ENCODE assay signal across 12 cellular contexts in the genomic region with DNA sequence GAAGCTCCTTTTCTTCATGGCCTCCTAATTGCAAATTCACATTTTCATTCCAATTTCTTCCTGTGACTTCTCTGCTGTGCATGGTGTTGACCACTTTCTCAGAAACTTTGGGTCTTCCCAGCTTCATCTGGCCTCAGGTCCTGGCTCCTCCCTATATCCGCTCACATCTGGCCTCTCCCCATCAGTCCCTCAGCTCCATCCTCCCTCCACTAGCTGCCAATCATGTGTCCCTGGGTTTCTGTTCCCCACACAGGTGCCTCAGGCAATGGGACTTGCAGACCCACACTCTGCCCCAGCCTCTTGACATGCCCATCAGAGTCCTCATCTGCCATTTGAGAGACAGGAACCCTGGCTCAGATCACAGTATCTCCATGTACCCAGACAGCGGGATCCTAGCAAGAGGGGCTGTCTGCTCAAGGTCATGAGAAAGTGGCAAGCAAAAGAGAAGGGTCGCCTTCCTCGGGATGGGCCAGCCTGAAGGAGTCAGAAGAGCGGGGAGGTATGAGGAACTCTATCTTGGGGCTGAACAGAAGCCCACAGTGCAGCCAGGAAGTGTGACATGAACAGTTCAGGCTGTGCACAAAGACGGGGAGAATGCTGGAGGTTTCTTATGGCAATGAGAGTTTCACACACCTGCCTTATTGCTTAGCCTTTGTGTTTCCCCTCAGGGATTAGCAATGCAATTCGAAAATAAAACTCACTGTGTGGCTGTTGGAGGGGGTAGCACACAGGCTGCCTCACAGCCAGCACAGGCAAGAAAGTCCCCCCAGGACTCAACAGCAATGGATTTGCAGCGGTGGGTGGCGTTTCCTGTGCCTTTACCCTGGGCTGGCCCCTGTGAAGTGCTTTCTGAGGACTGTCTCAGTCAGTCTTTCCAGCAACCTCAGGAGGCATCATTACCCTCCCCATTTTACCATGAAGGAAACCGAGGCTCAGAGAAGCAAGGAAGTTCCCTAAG.
DNase-seq lines count a peak whose midpoint lies in the region; ATAC-seq and TF ChIP-seq lines count a peak whose summit lies in the region.
"Had no signal": no experiment of that assay in that cellular context is flagged by ENCODE, and none has a peak within 500 bp of the region (broad histone marks: within the 10 kb centered on the region; RNA-seq: fewer than 3 reads in every experiment).

No MANE protein-coding gene starts in this region.

- no peaks in the 10 kb centered on the region for H3K9me3 ChIP-seq in gastrocnemius medialis
- no peaks in the 10 kb centered on the region for H3K9me3 ChIP-seq in thyroid gland
- H3K9me3 ChIP-seq: gastroesophageal sphincter had no signal

- H3K4me1 ChIP-seq in gastrocnemius medialis: peaks cover 5 to 15% of the 10 kb centered on the region in 2 donors
- no peaks in the 10 kb centered on the region for H3K4me1 ChIP-seq in thyroid gland

- in situ Hi-C loops in gastrocnemius medialis (cut with MboI; ENCODE audit: low sequenced_read_pairs in 4 of 4): loop anchor here in 1 of 4 donors (5.0 kb wide), 1 partner anchor 252 kb away; no protein-coding TSS in a partner anchor

- H3K27me3 Mint-ChIP-seq in activated CD8-positive, alpha-beta memory T cell treated with anti-CD3 and anti-CD28 coated beads, Interleukin-2, amount 10 ng/mL, durations not matched to agents 7 days and 5 days: no peaks in the 10 kb centered on the region

- WGBS in thyroid gland, 2 donors: 81 to 84% methylated on average over 7 to 10 of the region's 10 CpGs

- DNase-seq in GM12865 (ENCODE audit: low read depth): peak; percentile 84
- peak; percentile 54 for DNase-seq in activated CD8-positive, alpha-beta memory T cell treated with anti-CD3 and anti-CD28 coated beads, Interleukin-2, amount 10 ng/mL, durations not matched to agents 7 days and 5 days
- no peak for DNase-seq in gastrocnemius medialis
- no peak for DNase-seq in medulla oblongata (ENCODE audit: extremely low spot score)
- no peak for DNase-seq in islet precursor cell
- DNase-seq in thyroid gland: no peak
- DNase-seq in SHP77 (lab: John Stamatoyannopoulos, UW): no peak
- DNase-seq: central memory CD4-positive, alpha-beta T cell; NCI-H524 treated with DMSO at 0.1 percent for 48 hours had no signal

- TF ChIP-seq POLR2A in gastrocnemius medialis (IDR thresholded peaks at IDR 0.05) (no peak), thyroid gland (IDR thresholded peaks at IDR 0.05) (no peak)

- TF ChIP-seq CTCF in GM12865 (IDR thresholded peaks at IDR 0.05; ENCODE audit: insufficient read depth, low read depth, low read length, missing control alignments) (no peak), gastrocnemius medialis (IDR thresholded peaks at IDR 0.05 in 4 of 5, conservative IDR thresholded peaks at IDR 0.05 in 1 of 5) (no peak), thyroid gland (IDR thresholded peaks at IDR 0.05) (no peak)

- H3K27me3 ChIP-seq in gastrocnemius medialis (no peaks in the 10 kb centered on the region), thyroid gland (no peaks in the 10 kb centered on the region)
- H3K27me3 ChIP-seq: gastroesophageal sphincter had no signal

- peaks cover 34% of the 10 kb centered on the region for H3K4me1 Mint-ChIP-seq in activated CD8-positive, alpha-beta memory T cell treated with anti-CD3 and anti-CD28 coated beads, Interleukin-2, amount 10 ng/mL, durations not matched to agents 7 days and 5 days

- H3K36me3 Mint-ChIP-seq in activated CD8-positive, alpha-beta memory T cell treated with anti-CD3 and anti-CD28 coated beads, Interleukin-2, amount 10 ng/mL, durations not matched to agents 7 days and 5 days: no peaks in the 10 kb centered on the region
- H3K36me3 Mint-ChIP-seq: mesothelial cell of epicardium had no signal

- no peaks in the 10 kb centered on the region for H3K36me3 ChIP-seq in gastrocnemius medialis
- no peaks in the 10 kb centered on the region for H3K36me3 ChIP-seq in thyroid gland
- H3K36me3 ChIP-seq: gastroesophageal sphincter had no signal

- H3K4me3 ChIP-seq in GM12865 (ENCODE audit: low read depth, low read length) (no peak overlapping the region), gastrocnemius medialis (no peak overlapping the region), thyroid gland (replicated peaks in 1 of 3) (no peak overlapping the region)
- H3K4me3 ChIP-seq: gastroesophageal sphincter had no signal

- H3K9me3 Mint-ChIP-seq in activated CD8-positive, alpha-beta memory T cell treated with anti-CD3 and anti-CD28 coated beads, Interleukin-2, amount 10 ng/mL, durations not matched to agents 7 days and 5 days (ENCODE audit: low read depth): no peaks in the 10 kb centered on the region

- H3K27ac Mint-ChIP-seq in activated CD8-positive, alpha-beta memory T cell treated with anti-CD3 and anti-CD28 coated beads, Interleukin-2, amount 10 ng/mL, durations not matched to agents 7 days and 5 days: peak overlapping the region; percentile 25
- H3K27ac Mint-ChIP-seq: mesothelial cell of epicardium had no signal

- CTCF ChIA-PET in activated CD8-positive, alpha-beta memory T cell treated with anti-CD3 and anti-CD28 coated beads, Interleukin-2, amount 10 ng/mL, durations not matched to agents 7 days and 5 days (lab: Charles Lee): interaction anchor here (1.2 to 2.4 kb wide), 6 partner anchors 254 to 417 kb away, joined by 5 to 22 read pairs (median 8); no protein-coding TSS in a partner anchor

- peak; percentile 57 for ATAC-seq in GM21367 (IDR thresholded peaks at IDR 0.05; ENCODE audit: unreplicated experiment)
- peak; percentile 34 for ATAC-seq in activated CD8-positive, alpha-beta memory T cell treated with anti-CD3 and anti-CD28 coated beads, Interleukin-2, amount 10 ng/mL, durations not matched to agents 7 days and 5 days
- no peak for ATAC-seq in gastrocnemius medialis
- ATAC-seq: gastroesophageal sphincter had no signal

- intact Hi-C loops in gastrocnemius medialis (cut with DNase I; ENCODE audit: low total_unique reads) (loop anchor here (5.0 to 10.0 kb wide), 3 partner anchors 170 to 322 kb away; no protein-coding TSS in a partner anchor), thyroid gland (cut with DNase I) (loop anchor here (10.0 kb wide), 2 partner anchors 320 to 420 kb away; no protein-coding TSS in a partner anchor)

- H3K27ac ChIP-seq in gastrocnemius medialis (peak overlapping the region; percentile 75 to 81 (median 78)), thyroid gland (peak overlapping the region in 1 of 3 donors; percentile 70)

- H3K4me3 Mint-ChIP-seq in activated CD8-positive, alpha-beta memory T cell treated with anti-CD3 and anti-CD28 coated beads, Interleukin-2, amount 10 ng/mL, durations not matched to agents 7 days and 5 days: no peak overlapping the region
- H3K4me3 Mint-ChIP-seq: mesothelial cell of epicardium had no signal

Comparison
In these comparisons a context has a peak if more than half of its experiments do, and no peak if none do; other contexts are left out.
1. DNase-seq: peak in GM12865 (single experiment) and activated CD8-positive, alpha-beta memory T cell treated with anti-CD3 and anti-CD28 coated beads, Interleukin-2, amount 10 ng/mL, durations not matched to agents 7 days and 5 days (single experiment); none in gastrocnemius medialis (0 of 2), medulla oblongata (single experiment), islet precursor cell (single experiment), thyroid gland (0 of 2) and SHP77 (0 of 2).
2. ATAC-seq: peak in GM21367 (single experiment) and activated CD8-positive, alpha-beta memory T cell treated with anti-CD3 and anti-CD28 coated beads, Interleukin-2, amount 10 ng/mL, durations not matched to agents 7 days and 5 days (single experiment); none in gastrocnemius medialis (0 of 2).